In the genomic region with DNA sequence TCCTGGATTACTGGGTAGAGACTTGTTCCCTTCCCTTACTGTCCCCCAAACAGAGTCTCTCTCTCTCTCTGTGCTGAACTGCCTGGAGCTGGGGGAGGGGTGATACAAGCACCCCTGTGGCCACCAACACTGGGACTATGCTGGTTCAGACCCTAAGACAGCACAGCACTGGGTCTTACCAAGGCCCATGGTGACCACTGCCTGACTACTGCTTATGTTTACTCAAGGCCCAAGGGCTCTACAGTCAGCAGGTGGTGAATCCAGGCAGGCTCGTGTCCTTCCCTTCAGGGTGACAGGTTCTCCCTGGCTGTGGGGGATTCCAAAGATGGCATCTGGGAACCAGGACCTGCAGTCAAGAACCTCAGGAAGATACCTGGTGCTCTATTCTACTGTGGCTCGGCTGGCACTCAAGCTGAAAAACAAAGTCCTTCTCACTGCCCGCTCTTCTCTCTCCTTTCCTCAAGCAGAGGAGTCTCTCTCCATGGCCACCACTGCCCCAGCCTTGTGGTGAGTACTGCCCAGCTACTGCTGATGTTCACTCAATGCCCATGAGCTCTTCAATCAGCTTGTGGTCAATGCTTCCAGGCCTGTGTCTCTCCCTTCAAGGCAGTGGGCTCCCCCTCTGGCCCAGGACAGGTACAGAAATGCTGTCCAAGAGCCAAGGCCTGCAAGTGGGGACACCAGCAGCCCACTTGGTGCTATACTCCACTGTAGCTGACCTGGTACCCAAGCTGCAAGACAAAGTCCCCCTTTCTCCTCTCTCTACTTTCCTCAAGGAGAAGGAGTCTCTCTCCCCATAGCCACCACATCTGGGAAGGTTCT, we compare ENCODE assay signal across 12 cellular contexts. TPM values are rescaled to one million over a fixed set of nuclear protein-coding genes. Genes with fewer than 3 reads are reported as not detected.
"Had no signal": no experiment of that assay in that cellular context is flagged by ENCODE, and none has a peak within 500 bp of the region (broad histone marks: within the 10 kb centered on the region; RNA-seq: fewer than 3 reads in every experiment).

No MANE protein-coding gene starts in this region.

- H3K4me3 Mint-ChIP-seq: activated B cell treated with CpG ODN at 0.5 μM for 24 hours; activated CD4-positive, alpha-beta T cell treated with anti-CD3 and anti-CD28 coated beads, Interleukin-2, amount 10 ng/mL, durations not matched to agents 24 days and 14 days; activated CD8-positive, alpha-beta T cell treated with anti-CD3 and anti-CD28 coated beads, Interleukin-2, amount 10 ng/mL, durations not matched to agents 7 days and 5 days; activated naive CD8-positive, alpha-beta T cell treated with anti-CD3 and anti-CD28 coated beads, Interleukin-2, amount 10 ng/mL, durations not matched to agents 7 days and 5 days; brain; memory B cell; nephron; stimulated activated effector memory CD8-positive, alpha-beta T cell treated with anti-CD3 and anti-CD28 coated beads, Interleukin-12 subunit alpha, Interleukin-12 subunit beta, amount 100 ng/mL, for 72 hours had no signal

- H3K27ac Mint-ChIP-seq: activated B cell treated with CpG ODN at 0.5 μM for 24 hours; activated CD4-positive, alpha-beta T cell treated with anti-CD3 and anti-CD28 coated beads, Interleukin-2, amount 10 ng/mL, durations not matched to agents 24 days and 14 days; activated CD8-positive, alpha-beta T cell treated with anti-CD3 and anti-CD28 coated beads, Interleukin-2, amount 10 ng/mL, durations not matched to agents 7 days and 5 days; activated naive CD8-positive, alpha-beta T cell treated with anti-CD3 and anti-CD28 coated beads, Interleukin-2, amount 10 ng/mL, durations not matched to agents 7 days and 5 days; brain; memory B cell; nephron; stimulated activated effector memory CD8-positive, alpha-beta T cell treated with anti-CD3 and anti-CD28 coated beads, Interleukin-12 subunit alpha, Interleukin-12 subunit beta, amount 100 ng/mL, for 72 hours had no signal

- H3K4me1 Mint-ChIP-seq: activated B cell treated with CpG ODN at 0.5 μM for 24 hours; activated CD4-positive, alpha-beta T cell treated with anti-CD3 and anti-CD28 coated beads, Interleukin-2, amount 10 ng/mL, durations not matched to agents 24 days and 14 days; activated naive CD8-positive, alpha-beta T cell treated with anti-CD3 and anti-CD28 coated beads, Interleukin-2, amount 10 ng/mL, durations not matched to agents 7 days and 5 days; brain; memory B cell; nephron; stimulated activated effector memory CD8-positive, alpha-beta T cell treated with anti-CD3 and anti-CD28 coated beads, Interleukin-12 subunit alpha, Interleukin-12 subunit beta, amount 100 ng/mL, for 72 hours had no signal

- DNase-seq: activated B cell treated with CpG ODN at 0.5 μM for 24 hours; activated CD4-positive, alpha-beta T cell treated with anti-CD3 and anti-CD28 coated beads, Interleukin-2, amount 10 ng/mL, durations not matched to agents 24 days and 14 days; activated CD8-positive, alpha-beta T cell treated with anti-CD3 and anti-CD28 coated beads, Interleukin-2, amount 10 ng/mL, durations not matched to agents 7 days and 5 days; activated naive CD4-positive, alpha-beta T cell; activated naive CD8-positive, alpha-beta T cell treated with anti-CD3 and anti-CD28 coated beads, Interleukin-2, amount 10 ng/mL, durations not matched to agents 7 days and 5 days; erythroblast; stimulated activated CD4-positive, alpha-beta T cell treated with anti-CD3 and anti-CD28 coated beads, Interleukin-2, amount 100 ng/mL, for 24 hours had no signal

- ATAC-seq: activated CD8-positive, alpha-beta T cell treated with anti-CD3 and anti-CD28 coated beads, Interleukin-2, amount 10 ng/mL, durations not matched to agents 7 days and 5 days; stimulated activated effector memory CD8-positive, alpha-beta T cell treated with anti-CD3 and anti-CD28 coated beads, Interleukin-12 subunit alpha, Interleukin-12 subunit beta, amount 100 ng/mL, for 72 hours had no signal

- H3K36me3 Mint-ChIP-seq: activated naive CD8-positive, alpha-beta T cell treated with anti-CD3 and anti-CD28 coated beads, Interleukin-2, amount 10 ng/mL, durations not matched to agents 7 days and 5 days; brain; memory B cell; stimulated activated effector memory CD8-positive, alpha-beta T cell treated with anti-CD3 and anti-CD28 coated beads, Interleukin-12 subunit alpha, Interleukin-12 subunit beta, amount 100 ng/mL, for 72 hours had no signal

RNA-seq across cellular contexts. Expression of a gene that starts 41.8 kb away (rescaled TPM):
- total RNA-seq: activated CD4-positive, alpha-beta T cell treated with anti-CD3 and anti-CD28 coated beads, Interleukin-2, amount 10 ng/mL, durations not matched to agents 24 days and 14 days; activated CD8-positive, alpha-beta T cell treated with anti-CD3 and anti-CD28 coated beads, Interleukin-2, amount 10 ng/mL, durations not matched to agents 7 days and 5 days; activated naive CD8-positive, alpha-beta T cell treated with anti-CD3 and anti-CD28 coated beads, Interleukin-2, amount 10 ng/mL, durations not matched to agents 7 days and 5 days; T-helper 2 cell treated with Interferon-gamma antibody and Interleukin-4, amounts not matched to agents 100 ng/mL and 5 ng/mL, for 36 hours had no signal
